16 cellular contexts compared by ENCODE assay signal in genomic region chrX:46184749-46185148, GRCh38.
"Had no signal": no experiment of that assay in that cellular context is flagged by ENCODE, and none has a peak within 500 bp of the region (broad histone marks: within the 10 kb centered on the region; RNA-seq: fewer than 3 reads in every experiment).

No MANE protein-coding gene starts in this region.

- H3K9me3 Mint-ChIP-seq: activated naive CD4-positive, alpha-beta T cell treated with anti-CD3 and anti-CD28 coated beads, Interleukin-2, amount 10 ng/mL, durations not matched to agents 7 days and 5 days had no signal

- H3K36me3 ChIP-seq: adrenal gland, heart left ventricle, stomach, thoracic aorta, uterus had no signal

- H3K9me3 ChIP-seq: adrenal gland, thoracic aorta, uterus had no signal

- H3K4me3 ChIP-seq: adrenal gland, heart left ventricle, stomach, thoracic aorta, uterus had no signal

- H3K27ac ChIP-seq: adrenal gland, heart left ventricle, stomach, thoracic aorta, uterus had no signal

- H3K36me3 Mint-ChIP-seq: activated naive CD4-positive, alpha-beta T cell treated with anti-CD3 and anti-CD28 coated beads, Interleukin-2, amount 10 ng/mL, durations not matched to agents 7 days and 5 days had no signal

- DNase-seq: activated CD8-positive, alpha-beta memory T cell treated with anti-CD3 and anti-CD28 coated beads, Interleukin-2, amount 50 U/mL, for 48 hours; activated CD8-positive, alpha-beta T cell treated with anti-CD3 and anti-CD28 coated beads, Interleukin-2, amount 10 ng/mL, durations not matched to agents 7 days and 5 days; activated naive CD4-positive, alpha-beta T cell treated with anti-CD3 and anti-CD28 coated beads, Interleukin-2, amount 10 ng/mL, durations not matched to agents 7 days and 5 days; adrenal gland; central memory CD4-positive, alpha-beta T cell; effector memory CD4-positive, alpha-beta T cell; erythroblast; heart left ventricle; kidney; left ventricle myocardium superior; small intestine; stomach; SW 1271; uterus had no signal

- H3K4me3 Mint-ChIP-seq: activated CD8-positive, alpha-beta T cell treated with anti-CD3 and anti-CD28 coated beads, Interleukin-2, amount 10 ng/mL, durations not matched to agents 7 days and 5 days; activated naive CD4-positive, alpha-beta T cell treated with anti-CD3 and anti-CD28 coated beads, Interleukin-2, amount 10 ng/mL, durations not matched to agents 7 days and 5 days had no signal

- ATAC-seq: activated CD8-positive, alpha-beta T cell treated with anti-CD3 and anti-CD28 coated beads, Interleukin-2, amount 10 ng/mL, durations not matched to agents 7 days and 5 days; heart left ventricle; left ventricle myocardium superior had no signal

- H3K27ac Mint-ChIP-seq: activated CD8-positive, alpha-beta T cell treated with anti-CD3 and anti-CD28 coated beads, Interleukin-2, amount 10 ng/mL, durations not matched to agents 7 days and 5 days; activated naive CD4-positive, alpha-beta T cell treated with anti-CD3 and anti-CD28 coated beads, Interleukin-2, amount 10 ng/mL, durations not matched to agents 7 days and 5 days had no signal

- FAIRE-seq: frontal cortex, kidney, small intestine had no signal

- H3K4me1 ChIP-seq: adrenal gland, heart left ventricle, stomach, uterus had no signal
